ENCODE assay signal across 1 cellular context in genomic region chr9:136607334-136607919, GRCh38.
A peak's percentile ranks its signal among the peaks of the same experiment; 100 is the strongest.
TF ChIP-seq lines count a peak whose summit lies in the region.

No MANE protein-coding gene starts in this region.

TF ChIP-seq in K562, 482 proteins besides CTCF, POLR2A, EP300 and RAD21 (continued from another document):
- TF ChIP-seq, protein P1, sequence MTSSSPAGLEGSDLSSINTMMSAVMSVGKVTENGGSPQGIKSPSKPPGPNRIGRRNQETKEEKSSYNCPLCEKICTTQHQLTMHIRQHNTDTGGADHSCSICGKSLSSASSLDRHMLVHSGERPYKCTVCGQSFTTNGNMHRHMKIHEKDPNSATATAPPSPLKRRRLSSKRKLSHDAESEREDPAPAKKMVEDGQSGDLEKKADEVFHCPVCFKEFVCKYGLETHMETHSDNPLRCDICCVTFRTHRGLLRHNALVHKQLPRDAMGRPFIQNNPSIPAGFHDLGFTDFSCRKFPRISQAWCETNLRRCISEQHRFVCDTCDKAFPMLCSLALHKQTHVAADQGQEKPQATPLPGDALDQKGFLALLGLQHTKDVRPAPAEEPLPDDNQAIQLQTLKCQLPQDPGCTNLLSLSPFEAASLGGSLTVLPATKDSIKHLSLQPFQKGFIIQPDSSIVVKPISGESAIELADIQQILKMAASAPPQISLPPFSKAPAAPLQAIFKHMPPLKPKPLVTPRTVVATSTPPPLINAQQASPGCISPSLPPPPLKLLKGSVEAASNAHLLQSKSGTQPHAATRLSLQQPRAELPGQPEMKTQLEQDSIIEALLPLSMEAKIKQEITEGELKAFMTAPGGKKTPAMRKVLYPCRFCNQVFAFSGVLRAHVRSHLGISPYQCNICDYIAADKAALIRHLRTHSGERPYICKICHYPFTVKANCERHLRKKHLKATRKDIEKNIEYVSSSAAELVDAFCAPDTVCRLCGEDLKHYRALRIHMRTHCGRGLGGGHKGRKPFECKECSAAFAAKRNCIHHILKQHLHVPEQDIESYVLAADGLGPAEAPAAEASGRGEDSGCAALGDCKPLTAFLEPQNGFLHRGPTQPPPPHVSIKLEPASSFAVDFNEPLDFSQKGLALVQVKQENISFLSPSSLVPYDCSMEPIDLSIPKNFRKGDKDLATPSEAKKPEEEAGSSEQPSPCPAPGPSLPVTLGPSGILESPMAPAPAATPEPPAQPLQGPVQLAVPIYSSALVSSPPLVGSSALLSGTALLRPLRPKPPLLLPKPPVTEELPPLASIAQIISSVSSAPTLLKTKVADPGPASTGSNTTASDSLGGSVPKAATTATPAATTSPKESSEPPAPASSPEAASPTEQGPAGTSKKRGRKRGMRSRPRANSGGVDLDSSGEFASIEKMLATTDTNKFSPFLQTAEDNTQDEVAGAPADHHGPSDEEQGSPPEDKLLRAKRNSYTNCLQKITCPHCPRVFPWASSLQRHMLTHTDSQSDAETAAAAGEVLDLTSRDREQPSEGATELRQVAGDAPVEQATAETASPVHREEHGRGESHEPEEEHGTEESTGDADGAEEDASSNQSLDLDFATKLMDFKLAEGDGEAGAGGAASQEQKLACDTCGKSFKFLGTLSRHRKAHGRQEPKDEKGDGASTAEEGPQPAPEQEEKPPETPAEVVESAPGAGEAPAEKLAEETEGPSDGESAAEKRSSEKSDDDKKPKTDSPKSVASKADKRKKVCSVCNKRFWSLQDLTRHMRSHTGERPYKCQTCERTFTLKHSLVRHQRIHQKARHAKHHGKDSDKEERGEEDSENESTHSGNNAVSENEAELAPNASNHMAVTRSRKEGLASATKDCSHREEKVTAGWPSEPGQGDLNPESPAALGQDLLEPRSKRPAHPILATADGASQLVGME (CRISPR knock-in tag; IDR thresholded peaks at IDR 0.05): no peak
- TF ChIP-seq BHLHE40 (IDR thresholded peaks at IDR 0.05; ENCODE audit: low read length) (no peak), MBD1 (CRISPR knock-in tag; IDR thresholded peaks at IDR 0.05) (no peak), PHF21A (IDR thresholded peaks at IDR 0.05; ENCODE audit: borderline replicate concordance, low read depth) (no peak), EHMT2 (IDR thresholded peaks at IDR 0.05) (peak; percentile 58; the same call in 1 of the 2 replicates), ZFP1 (CRISPR knock-in tag; IDR thresholded peaks at IDR 0.05) (no peak), CHD1 (IDR thresholded peaks at IDR 0.05; ENCODE audit: low read length) (no peak), ZNF764 (CRISPR knock-in tag; IDR thresholded peaks at IDR 0.05; ENCODE audit: low read depth) (no peak), MIER1 (IDR thresholded peaks at IDR 0.05; ENCODE audit: low read depth) (0 out of 2 replicates have a peak, but pooled peaks have one; percentile 37), SMARCA4 (IDR thresholded peaks at IDR 0.05) (no peak), SIN3A (IDR thresholded peaks at IDR 0.05; ENCODE audit: borderline replicate concordance in 2 of 2, control insufficient read depth in 1 of 2, low read depth in 2 of 2, low read length in 2 of 2) (no peak), RCOR1 (IDR thresholded peaks at IDR 0.05; ENCODE audit: borderline replicate concordance in 1 of 2, low read depth in 2 of 2, low read length in 2 of 2) (no peak), HLTF (IDR thresholded peaks at IDR 0.05) (no peak), SETDB1 (IDR thresholded peaks at IDR 0.05; ENCODE audit: low read length) (no peak), HOMEZ (CRISPR knock-in tag; IDR thresholded peaks at IDR 0.05) (no peak), KAT7 (CRISPR knock-in tag; IDR thresholded peaks at IDR 0.05; ENCODE audit: borderline replicate concordance) (no peak), TARDBP (IDR thresholded peaks at IDR 0.05) (no peak), ZNF24 (IDR thresholded peaks at IDR 0.05) (no peak), PTRF (tag; IDR thresholded peaks at IDR 0.05) (no peak), ZBTB7A (IDR thresholded peaks at IDR 0.05; ENCODE audit: borderline replicate concordance, control insufficient read depth, low read depth, low read length) (0 out of 2 replicates have a peak, but pooled peaks have one; percentile 16), EGR1 (conservative IDR thresholded peaks at IDR 0.05) (0 out of 2 replicates have a peak, but pooled peaks have one; percentile 29), HDAC2 (IDR thresholded peaks at IDR 0.05) (no peak), NR4A1 (CRISPR knock-in tag; IDR thresholded peaks at IDR 0.05) (no peak), NR4A1 (tag; IDR thresholded peaks at IDR 0.05) (no peak), PHF20 (IDR thresholded peaks at IDR 0.05; ENCODE audit: partially characterized antibody) (no peak), CBFB (CRISPR knock-in tag; IDR thresholded peaks at IDR 0.05) (no peak), HDAC3 (IDR thresholded peaks at IDR 0.05; ENCODE audit: borderline replicate concordance, partially characterized antibody) (no peak), MEIS2 (IDR thresholded peaks at IDR 0.05; ENCODE audit: partially characterized antibody) (no peak)
- TF ChIP-seq, protein P2, sequence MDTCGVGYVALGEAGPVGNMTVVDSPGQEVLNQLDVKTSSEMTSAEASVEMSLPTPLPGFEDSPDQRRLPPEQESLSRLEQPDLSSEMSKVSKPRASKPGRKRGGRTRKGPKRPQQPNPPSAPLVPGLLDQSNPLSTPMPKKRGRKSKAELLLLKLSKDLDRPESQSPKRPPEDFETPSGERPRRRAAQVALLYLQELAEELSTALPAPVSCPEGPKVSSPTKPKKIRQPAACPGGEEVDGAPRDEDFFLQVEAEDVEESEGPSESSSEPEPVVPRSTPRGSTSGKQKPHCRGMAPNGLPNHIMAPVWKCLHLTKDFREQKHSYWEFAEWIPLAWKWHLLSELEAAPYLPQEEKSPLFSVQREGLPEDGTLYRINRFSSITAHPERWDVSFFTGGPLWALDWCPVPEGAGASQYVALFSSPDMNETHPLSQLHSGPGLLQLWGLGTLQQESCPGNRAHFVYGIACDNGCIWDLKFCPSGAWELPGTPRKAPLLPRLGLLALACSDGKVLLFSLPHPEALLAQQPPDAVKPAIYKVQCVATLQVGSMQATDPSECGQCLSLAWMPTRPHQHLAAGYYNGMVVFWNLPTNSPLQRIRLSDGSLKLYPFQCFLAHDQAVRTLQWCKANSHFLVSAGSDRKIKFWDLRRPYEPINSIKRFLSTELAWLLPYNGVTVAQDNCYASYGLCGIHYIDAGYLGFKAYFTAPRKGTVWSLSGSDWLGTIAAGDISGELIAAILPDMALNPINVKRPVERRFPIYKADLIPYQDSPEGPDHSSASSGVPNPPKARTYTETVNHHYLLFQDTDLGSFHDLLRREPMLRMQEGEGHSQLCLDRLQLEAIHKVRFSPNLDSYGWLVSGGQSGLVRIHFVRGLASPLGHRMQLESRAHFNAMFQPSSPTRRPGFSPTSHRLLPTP (IDR thresholded peaks at IDR 0.05; ENCODE audit: borderline replicate concordance, extremely low read depth, insufficient read length): no peak
- TF ChIP-seq, protein P3, sequence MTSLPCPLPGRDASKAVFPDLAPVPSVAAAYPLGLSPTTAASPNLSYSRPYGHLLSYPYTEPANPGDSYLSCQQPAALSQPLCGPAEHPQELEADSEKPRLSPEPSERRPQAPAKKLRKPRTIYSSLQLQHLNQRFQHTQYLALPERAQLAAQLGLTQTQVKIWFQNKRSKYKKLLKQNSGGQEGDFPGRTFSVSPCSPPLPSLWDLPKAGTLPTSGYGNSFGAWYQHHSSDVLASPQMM (CRISPR knock-in tag; IDR thresholded peaks at IDR 0.05): no peak
- TF ChIP-seq, protein P4, sequence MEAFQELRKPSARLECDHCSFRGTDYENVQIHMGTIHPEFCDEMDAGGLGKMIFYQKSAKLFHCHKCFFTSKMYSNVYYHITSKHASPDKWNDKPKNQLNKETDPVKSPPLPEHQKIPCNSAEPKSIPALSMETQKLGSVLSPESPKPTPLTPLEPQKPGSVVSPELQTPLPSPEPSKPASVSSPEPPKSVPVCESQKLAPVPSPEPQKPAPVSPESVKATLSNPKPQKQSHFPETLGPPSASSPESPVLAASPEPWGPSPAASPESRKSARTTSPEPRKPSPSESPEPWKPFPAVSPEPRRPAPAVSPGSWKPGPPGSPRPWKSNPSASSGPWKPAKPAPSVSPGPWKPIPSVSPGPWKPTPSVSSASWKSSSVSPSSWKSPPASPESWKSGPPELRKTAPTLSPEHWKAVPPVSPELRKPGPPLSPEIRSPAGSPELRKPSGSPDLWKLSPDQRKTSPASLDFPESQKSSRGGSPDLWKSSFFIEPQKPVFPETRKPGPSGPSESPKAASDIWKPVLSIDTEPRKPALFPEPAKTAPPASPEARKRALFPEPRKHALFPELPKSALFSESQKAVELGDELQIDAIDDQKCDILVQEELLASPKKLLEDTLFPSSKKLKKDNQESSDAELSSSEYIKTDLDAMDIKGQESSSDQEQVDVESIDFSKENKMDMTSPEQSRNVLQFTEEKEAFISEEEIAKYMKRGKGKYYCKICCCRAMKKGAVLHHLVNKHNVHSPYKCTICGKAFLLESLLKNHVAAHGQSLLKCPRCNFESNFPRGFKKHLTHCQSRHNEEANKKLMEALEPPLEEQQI (IDR thresholded peaks at IDR 0.05): no peak
